Comparison of ENCODE assay signal across 1 cellular context in the genomic region with DNA sequence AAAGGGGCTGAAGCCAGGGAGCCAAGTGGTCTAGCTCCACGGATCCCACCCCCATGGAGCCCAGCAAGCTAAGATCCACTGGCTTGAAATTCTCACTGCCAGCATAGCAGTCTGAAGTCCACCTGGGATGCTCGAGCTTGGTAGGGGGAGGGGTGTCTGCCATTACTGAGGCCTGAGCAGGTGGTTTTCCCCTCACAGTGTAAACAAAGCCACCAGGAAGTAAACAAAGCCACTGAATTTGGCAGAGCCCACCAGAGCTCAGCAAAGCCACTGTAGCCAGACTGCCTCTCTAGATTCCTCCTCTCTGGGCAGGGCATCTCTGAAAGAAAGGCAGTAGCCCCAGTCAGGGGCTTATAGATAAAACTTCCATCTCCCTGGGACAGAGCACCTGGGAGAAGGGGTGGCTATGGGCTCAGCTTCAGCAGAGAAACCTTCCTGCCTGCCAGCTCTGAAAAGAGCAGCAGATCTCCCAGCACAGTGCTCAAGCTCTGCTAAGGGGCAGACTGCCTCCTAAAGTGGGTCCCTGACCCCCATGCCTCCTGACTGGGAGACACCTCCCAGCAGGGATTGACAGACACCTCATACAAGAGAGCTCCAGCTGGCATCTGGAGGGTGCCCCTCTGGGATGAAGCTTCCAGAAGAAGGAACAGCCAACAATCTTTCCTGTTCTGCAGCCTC.
TF ChIP-seq lines count a peak whose summit lies in the region.
"Not testable (repeated sequence)": the region's sequence is repeated elsewhere in the genome, so short reads cannot be mapped to it uniquely, and the experiment has no call there.

No MANE protein-coding gene starts in this region.

TF ChIP-seq in HepG2, 621 proteins besides CTCF, POLR2A, EP300 and RAD21 (continued from another document and continues in another):
- peak; percentile 62; the same call in 1 of the 2 replicates for TF ChIP-seq KDM6A (CRISPR knock-in tag; IDR thresholded peaks at IDR 0.05; ENCODE audit: low read depth)
- TF ChIP-seq ZNF792 (CRISPR knock-in tag; IDR thresholded peaks at IDR 0.05), result peak; percentile 64; the same call in 1 of the 2 replicates
- TF ChIP-seq FOXK2 (IDR thresholded peaks at IDR 0.05), result 0 out of 2 replicates have a peak, but pooled peaks have one; percentile 19
- TF ChIP-seq TFAP4 (IDR thresholded peaks at IDR 0.05; ENCODE audit: borderline replicate concordance, low read depth), result peak; percentile 60; the same call in 1 of the 2 replicates
- TF ChIP-seq HDAC2 (CRISPR knock-in tag; IDR thresholded peaks at IDR 0.05), result 0 out of 2 replicates have a peak, but pooled peaks have one; percentile 27
- TF ChIP-seq FOXC1 (CRISPR knock-in tag; IDR thresholded peaks at IDR 0.05; ENCODE audit: borderline replicate concordance), result peak; percentile 27; the same call in 1 of the 2 replicates
- 0 out of 2 replicates have a peak, but pooled peaks have one; percentile 31 for TF ChIP-seq MYPOP (CRISPR knock-in tag; IDR thresholded peaks at IDR 0.05)
- TF ChIP-seq TARDBP (CRISPR knock-in tag; IDR thresholded peaks at IDR 0.05), result peak; percentile 32; the same call in 1 of the 2 replicates
- TF ChIP-seq TCF7 (IDR thresholded peaks at IDR 0.05; ENCODE audit: low read depth), result 0 out of 2 replicates have a peak, but pooled peaks have one; percentile 16
- TF ChIP-seq, protein P1, sequence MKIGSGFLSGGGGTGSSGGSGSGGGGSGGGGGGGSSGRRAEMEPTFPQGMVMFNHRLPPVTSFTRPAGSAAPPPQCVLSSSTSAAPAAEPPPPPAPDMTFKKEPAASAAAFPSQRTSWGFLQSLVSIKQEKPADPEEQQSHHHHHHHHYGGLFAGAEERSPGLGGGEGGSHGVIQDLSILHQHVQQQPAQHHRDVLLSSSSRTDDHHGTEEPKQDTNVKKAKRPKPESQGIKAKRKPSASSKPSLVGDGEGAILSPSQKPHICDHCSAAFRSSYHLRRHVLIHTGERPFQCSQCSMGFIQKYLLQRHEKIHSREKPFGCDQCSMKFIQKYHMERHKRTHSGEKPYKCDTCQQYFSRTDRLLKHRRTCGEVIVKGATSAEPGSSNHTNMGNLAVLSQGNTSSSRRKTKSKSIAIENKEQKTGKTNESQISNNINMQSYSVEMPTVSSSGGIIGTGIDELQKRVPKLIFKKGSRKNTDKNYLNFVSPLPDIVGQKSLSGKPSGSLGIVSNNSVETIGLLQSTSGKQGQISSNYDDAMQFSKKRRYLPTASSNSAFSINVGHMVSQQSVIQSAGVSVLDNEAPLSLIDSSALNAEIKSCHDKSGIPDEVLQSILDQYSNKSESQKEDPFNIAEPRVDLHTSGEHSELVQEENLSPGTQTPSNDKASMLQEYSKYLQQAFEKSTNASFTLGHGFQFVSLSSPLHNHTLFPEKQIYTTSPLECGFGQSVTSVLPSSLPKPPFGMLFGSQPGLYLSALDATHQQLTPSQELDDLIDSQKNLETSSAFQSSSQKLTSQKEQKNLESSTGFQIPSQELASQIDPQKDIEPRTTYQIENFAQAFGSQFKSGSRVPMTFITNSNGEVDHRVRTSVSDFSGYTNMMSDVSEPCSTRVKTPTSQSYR (CRISPR knock-in tag; IDR thresholded peaks at IDR 0.05; ENCODE audit: borderline replicate concordance), result peak; percentile 98
- 0 out of 2 replicates have a peak, but pooled peaks have one; percentile 39 for TF ChIP-seq ZNF614 (CRISPR knock-in tag; IDR thresholded peaks at IDR 0.05; ENCODE audit: borderline replicate concordance)
- peak; percentile 50; the same call in 1 of the 2 replicates for TF ChIP-seq RARA (CRISPR knock-in tag; IDR thresholded peaks at IDR 0.05)
- TF ChIP-seq KDM5B (CRISPR knock-in tag; IDR thresholded peaks at IDR 0.05; ENCODE audit: borderline replicate concordance), result peak; percentile 39; the same call in 1 of the 2 replicates
- TF ChIP-seq SOX13, SOX6 (IDR thresholded peaks at IDR 0.05): not testable (repeated sequence)
- TF ChIP-seq SOX13 (CRISPR knock-in tag; conservative IDR thresholded peaks at IDR 0.05 in 1 of 2, IDR thresholded peaks at IDR 0.05 in 1 of 2), result peak in 1 of 2 experiments; percentile 45; a peak in 1 of 4 replicates
- peak; percentile 71 for TF ChIP-seq TFE3 (CRISPR knock-in tag; IDR thresholded peaks at IDR 0.05)
- TF ChIP-seq SAP130 (CRISPR knock-in tag; IDR thresholded peaks at IDR 0.05; ENCODE audit: low read depth), result peak; percentile 36
- TF ChIP-seq CCDC6 (CRISPR knock-in tag; IDR thresholded peaks at IDR 0.05), result peak; percentile 68; the same call in 1 of the 2 replicates
- TF ChIP-seq HOXA3 (CRISPR knock-in tag; IDR thresholded peaks at IDR 0.05), result peak; percentile 57; the same call in 1 of the 2 replicates
- peak; percentile 95 for TF ChIP-seq FOXA3 (CRISPR knock-in tag; IDR thresholded peaks at IDR 0.05)
- peak; percentile 92 for TF ChIP-seq ELF3 (CRISPR knock-in tag; IDR thresholded peaks at IDR 0.05)
- peak; percentile 96 for TF ChIP-seq ZBTB34 (CRISPR knock-in tag; IDR thresholded peaks at IDR 0.05)
- TF ChIP-seq NCOA2 (CRISPR knock-in tag; IDR thresholded peaks at IDR 0.05), result 0 out of 2 replicates have a peak, but pooled peaks have one; percentile 39
- TF ChIP-seq SOX6 (CRISPR knock-in tag; IDR thresholded peaks at IDR 0.05), result peak; percentile 61
- TF ChIP-seq ELF1 (CRISPR knock-in tag; IDR thresholded peaks at IDR 0.05), result peak; percentile 74
- TF ChIP-seq, protein P2, sequence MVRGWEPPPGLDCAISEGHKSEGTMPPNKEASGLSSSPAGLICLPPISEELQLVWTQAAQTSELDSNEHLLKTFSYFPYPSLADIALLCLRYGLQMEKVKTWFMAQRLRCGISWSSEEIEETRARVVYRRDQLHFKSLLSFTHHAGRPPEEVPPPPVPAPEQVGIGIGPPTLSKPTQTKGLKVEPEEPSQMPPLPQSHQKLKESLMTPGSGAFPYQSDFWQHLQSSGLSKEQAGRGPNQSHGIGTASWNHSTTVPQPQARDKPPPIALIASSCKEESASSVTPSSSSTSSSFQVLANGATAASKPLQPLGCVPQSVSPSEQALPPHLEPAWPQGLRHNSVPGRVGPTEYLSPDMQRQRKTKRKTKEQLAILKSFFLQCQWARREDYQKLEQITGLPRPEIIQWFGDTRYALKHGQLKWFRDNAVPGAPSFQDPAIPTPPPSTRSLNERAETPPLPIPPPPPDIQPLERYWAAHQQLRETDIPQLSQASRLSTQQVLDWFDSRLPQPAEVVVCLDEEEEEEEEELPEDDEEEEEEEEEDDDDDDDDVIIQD (CRISPR knock-in tag; IDR thresholded peaks at IDR 0.05; ENCODE audit: low read depth), result 0 out of 2 replicates have a peak, but pooled peaks have one; percentile 30
- TF ChIP-seq TEAD3 (CRISPR knock-in tag; optimal IDR thresholded peaks at IDR 0.05; ENCODE audit: borderline replicate concordance), result peak; percentile 76
- peak; percentile 65 for TF ChIP-seq GATAD2A (CRISPR knock-in tag; IDR thresholded peaks at IDR 0.05)
- peak; percentile 53; the same call in 1 of the 2 replicates for TF ChIP-seq SOX5 (CRISPR knock-in tag; IDR thresholded peaks at IDR 0.05; ENCODE audit: borderline replicate concordance)
- 0 out of 2 replicates have a peak, but pooled peaks have one; percentile 41 for TF ChIP-seq KDM3A (CRISPR knock-in tag; IDR thresholded peaks at IDR 0.05; ENCODE audit: low read depth)
- TF ChIP-seq, protein P3, sequence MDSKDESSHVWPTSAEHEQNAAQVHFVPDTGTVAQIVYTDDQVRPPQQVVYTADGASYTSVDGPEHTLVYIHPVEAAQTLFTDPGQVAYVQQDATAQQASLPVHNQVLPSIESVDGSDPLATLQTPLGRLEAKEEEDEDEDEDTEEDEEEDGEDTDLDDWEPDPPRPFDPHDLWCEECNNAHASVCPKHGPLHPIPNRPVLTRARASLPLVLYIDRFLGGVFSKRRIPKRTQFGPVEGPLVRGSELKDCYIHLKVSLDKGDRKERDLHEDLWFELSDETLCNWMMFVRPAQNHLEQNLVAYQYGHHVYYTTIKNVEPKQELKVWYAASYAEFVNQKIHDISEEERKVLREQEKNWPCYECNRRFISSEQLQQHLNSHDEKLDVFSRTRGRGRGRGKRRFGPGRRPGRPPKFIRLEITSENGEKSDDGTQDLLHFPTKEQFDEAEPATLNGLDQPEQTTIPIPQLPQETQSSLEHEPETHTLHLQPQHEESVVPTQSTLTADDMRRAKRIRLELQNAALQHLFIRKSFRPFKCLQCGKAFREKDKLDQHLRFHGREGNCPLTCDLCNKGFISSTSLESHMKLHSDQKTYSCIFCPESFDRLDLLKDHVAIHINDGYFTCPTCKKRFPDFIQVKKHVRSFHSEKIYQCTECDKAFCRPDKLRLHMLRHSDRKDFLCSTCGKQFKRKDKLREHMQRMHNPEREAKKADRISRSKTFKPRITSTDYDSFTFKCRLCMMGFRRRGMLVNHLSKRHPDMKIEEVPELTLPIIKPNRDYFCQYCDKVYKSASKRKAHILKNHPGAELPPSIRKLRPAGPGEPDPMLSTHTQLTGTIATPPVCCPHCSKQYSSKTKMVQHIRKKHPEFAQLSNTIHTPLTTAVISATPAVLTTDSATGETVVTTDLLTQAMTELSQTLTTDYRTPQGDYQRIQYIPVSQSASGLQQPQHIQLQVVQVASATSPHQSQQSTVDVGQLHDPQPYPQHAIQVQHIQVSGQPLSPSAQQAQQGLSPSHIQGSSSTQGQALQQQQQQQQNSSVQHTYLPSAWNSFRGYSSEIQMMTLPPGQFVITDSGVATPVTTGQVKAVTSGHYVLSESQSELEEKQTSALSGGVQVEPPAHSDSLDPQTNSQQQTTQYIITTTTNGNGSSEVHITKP (CRISPR knock-in tag; IDR thresholded peaks at IDR 0.05; ENCODE audit: low read depth), result 0 out of 2 replicates have a peak, but pooled peaks have one; percentile 38
- 0 out of 2 replicates have a peak, but pooled peaks have one; percentile 38 for TF ChIP-seq SALL1 (CRISPR knock-in tag; IDR thresholded peaks at IDR 0.05)
- TF ChIP-seq CSRNP1 (CRISPR knock-in tag; IDR thresholded peaks at IDR 0.05), result peak; percentile 74; the same call in 1 of the 2 replicates
